Comparison of ENCODE assay signal across 31 cellular contexts in genomic region chr14:50622978-50623377, GRCh38.
"Had no signal": no experiment of that assay in that cellular context is flagged by ENCODE, and none has a peak within 500 bp of the region (broad histone marks: within the 10 kb centered on the region; RNA-seq: fewer than 3 reads in every experiment).

No MANE protein-coding gene starts in this region.

- H3K4me1 Mint-ChIP-seq: naive thymus-derived CD8-positive, alpha-beta T cell; nephron; neural crest cell had no signal

- H3K9me3 ChIP-seq: lower lobe of right lung, pancreas, prostate gland, sigmoid colon, spleen, stomach, testis, thyroid gland, transverse colon, upper lobe of left lung, vagina had no signal

- H3K4me3 Mint-ChIP-seq: naive thymus-derived CD8-positive, alpha-beta T cell; nephron; neural crest cell; stimulated activated naive B cell treated with anti-CD40 and anti-IgM and Interleukin-4, amounts not matched to agents 10 μg/mL and 1 μg/mL and 100 μg/mL, for 72 hours had no signal

- H3K27ac ChIP-seq: lower lobe of right lung, pancreas, prostate gland, sigmoid colon, spleen, stomach, testis, thyroid gland, transverse colon, upper lobe of left lung, vagina had no signal

- DNase-seq: hippocampal formation; kidney glomerular epithelial cell; left cardiac atrium; left ventricle myocardium superior; lower lobe of right lung; mammary epithelial cell; mesenchymal stem cell; naive thymus-derived CD8-positive, alpha-beta T cell; nucleus accumbens; pancreas; posterior cingulate gyrus; retina; right cardiac atrium; sigmoid colon; small intestine; spleen; stimulated activated CD4-positive, alpha-beta T cell treated with anti-CD3 and anti-CD28 coated beads, Interleukin-2, amount 100 ng/mL, for 48 hours; stimulated activated CD4-positive, alpha-beta T cell treated with anti-CD3 and anti-CD28 coated beads, Interleukin-4, amount 100 ng/mL, for 4 hours; stimulated activated naive B cell treated with anti-CD40 and anti-IgM and Interleukin-4, amounts not matched to agents 10 μg/mL and 1 μg/mL and 100 μg/mL, for 72 hours; stimulated activated naive CD8-positive, alpha-beta T cell treated with anti-CD3 and anti-CD28 coated beads, Interleukin-15, Interleukin-2, amounts not matched to agents 100 U/mL and 50 U/mL, for 24 hours; stomach; testis; thyroid gland; transverse colon had no signal

- H3K36me3 ChIP-seq: pancreas, prostate gland, thyroid gland, transverse colon, vagina had no signal

- FAIRE-seq: keratinocyte, pancreas, small intestine had no signal

- H3K27me3 Mint-ChIP-seq: naive thymus-derived CD8-positive, alpha-beta T cell; stimulated activated naive B cell treated with anti-CD40 and anti-IgM and Interleukin-4, amounts not matched to agents 10 μg/mL and 1 μg/mL and 100 μg/mL, for 72 hours had no signal

- ATAC-seq: left cardiac atrium; left lobe of liver; left ventricle myocardium superior; lower lobe of right lung; naive thymus-derived CD8-positive, alpha-beta T cell; pancreas; right cardiac atrium; stimulated activated naive B cell treated with anti-CD40 and anti-IgM and Interleukin-4, amounts not matched to agents 10 μg/mL and 1 μg/mL and 100 μg/mL, for 72 hours; stimulated activated naive CD8-positive, alpha-beta T cell treated with anti-CD3 and anti-CD28 coated beads, Interleukin-15, Interleukin-2, amounts not matched to agents 100 U/mL and 50 U/mL, for 24 hours had no signal

- H3K4me3 ChIP-seq: lower lobe of right lung, pancreas, prostate gland, sigmoid colon, spleen, stomach, testis, thyroid gland, transverse colon, upper lobe of left lung, vagina had no signal

- H3K27ac Mint-ChIP-seq: naive thymus-derived CD8-positive, alpha-beta T cell; nephron; stimulated activated naive B cell treated with anti-CD40 and anti-IgM and Interleukin-4, amounts not matched to agents 10 μg/mL and 1 μg/mL and 100 μg/mL, for 72 hours had no signal

- H3K27me3 ChIP-seq: pancreas, sigmoid colon, spleen, stomach, testis, thyroid gland, transverse colon, upper lobe of left lung, vagina had no signal

- H3K9me3 Mint-ChIP-seq: naive thymus-derived CD8-positive, alpha-beta T cell; nephron; neural crest cell; stimulated activated naive B cell treated with anti-CD40 and anti-IgM and Interleukin-4, amounts not matched to agents 10 μg/mL and 1 μg/mL and 100 μg/mL, for 72 hours had no signal

- H3K4me1 ChIP-seq: lower lobe of right lung, pancreas, prostate gland, sigmoid colon, spleen, stomach, testis, transverse colon, upper lobe of left lung, vagina had no signal
